ENCODE assay signal across 1 cellular context in genomic region chr3:58585005-58585786, GRCh38.
TF ChIP-seq lines count a peak whose summit lies in the region.

No MANE protein-coding gene starts in this region.

TF ChIP-seq in HCT116, 20 proteins besides CTCF, POLR2A, EP300 and RAD21 (continued from another document):
- 0 out of 2 replicates have a peak, but pooled peaks have one; percentile 22 for TF ChIP-seq CBX3 (IDR thresholded peaks at IDR 0.05; ENCODE audit: low read depth)
- peak; percentile 86 for TF ChIP-seq MAX (IDR thresholded peaks at IDR 0.05)
- TF ChIP-seq SIN3A (IDR thresholded peaks at IDR 0.05; ENCODE audit: low read depth), result no peak
